30 cellular contexts compared by ENCODE assay signal in genomic region chr20:12315652-12316051, GRCh38.
"Had no signal": no experiment of that assay in that cellular context is flagged by ENCODE, and none has a peak within 500 bp of the region (broad histone marks: within the 10 kb centered on the region; RNA-seq: fewer than 3 reads in every experiment).

No MANE protein-coding gene starts in this region.

- H3K4me3 ChIP-seq: adrenal gland, body of pancreas, esophagus muscularis mucosa, gastrocnemius medialis, heart left ventricle had no signal

- H3K27ac ChIP-seq: adrenal gland, body of pancreas, esophagus muscularis mucosa, foreskin keratinocyte, gastrocnemius medialis, heart left ventricle had no signal

- FAIRE-seq: colon had no signal

- H3K27me3 ChIP-seq: adrenal gland, body of pancreas, esophagus muscularis mucosa, foreskin keratinocyte, gastrocnemius medialis, heart left ventricle had no signal

- ATAC-seq: activated CD4-positive, alpha-beta T cell treated with anti-CD3 and anti-CD28 coated beads for 36 hours; activated CD8-positive, alpha-beta memory T cell treated with anti-CD3 and anti-CD28 coated beads, Interleukin-2, amount 10 ng/mL, durations not matched to agents 7 days and 5 days; activated CD8-positive, alpha-beta T cell treated with anti-CD3 and anti-CD28 coated beads, Interleukin-2, amount 10 ng/mL, durations not matched to agents 7 days and 5 days; activated naive CD8-positive, alpha-beta T cell treated with anti-CD3 and anti-CD28 coated beads, Interleukin-2, amount 50 U/mL, for 24 hours; body of pancreas; effector memory CD8-positive, alpha-beta T cell; foreskin keratinocyte; gastrocnemius medialis; heart left ventricle had no signal

- H3K36me3 ChIP-seq: adrenal gland, esophagus muscularis mucosa, gastrocnemius medialis, heart left ventricle had no signal

- H3K9me3 ChIP-seq: adrenal gland, body of pancreas, esophagus muscularis mucosa, gastrocnemius medialis, heart left ventricle had no signal

- DNase-seq: activated CD4-positive, alpha-beta memory T cell treated with anti-CD3 and anti-CD28 coated beads for 36 hours; activated CD4-positive, alpha-beta T cell treated with anti-CD3 and anti-CD28 coated beads for 36 hours; activated CD4-positive, alpha-beta T cell treated with anti-CD3 and anti-CD28 coated beads, Interleukin-2, amount 10 ng/mL, durations not matched to agents 24 days and 14 days; activated CD4-positive, CD25-positive, alpha-beta regulatory T cell; activated CD4-positive, CD25-positive, alpha-beta regulatory T cell treated with anti-CD3 and anti-CD28 coated beads, Interleukin-2, amount 50 U/mL, for 72 hours; activated CD8-positive, alpha-beta memory T cell treated with anti-CD3 and anti-CD28 coated beads, Interleukin-2, amount 10 ng/mL, durations not matched to agents 7 days and 5 days; activated CD8-positive, alpha-beta memory T cell treated with anti-CD3 and anti-CD28 coated beads, Interleukin-2, amount 50 U/mL, for 4 hours; activated CD8-positive, alpha-beta T cell treated with anti-CD3 and anti-CD28 coated beads, Interleukin-2, amount 10 ng/mL, durations not matched to agents 7 days and 5 days; activated effector memory CD4-positive, alpha-beta T cell treated with anti-CD3 and anti-CD28 coated beads, Interleukin-2, amount 50 U/mL, for 16 hours; activated naive CD4-positive, alpha-beta T cell treated with anti-CD3 and anti-CD28 coated beads for 36 hours; activated naive CD8-positive, alpha-beta T cell treated with anti-CD3 and anti-CD28 coated beads for 36 hours; activated naive CD8-positive, alpha-beta T cell treated with anti-CD3 and anti-CD28 coated beads, Interleukin-2, amount 50 U/mL, for 24 hours; activated T-cell treated with anti-CD3 and anti-CD28 coated beads, Interleukin-2, amount 50 U/mL, for 1 hour; activated T-cell treated with anti-CD3 and anti-CD28 coated beads, Interleukin-2, amount 50 U/mL, for 48 hours; adrenal gland; amygdala; aorta; body of pancreas; cortex of kidney; dermis blood vessel endothelial cell; effector CD4-positive, alpha-beta T cell; effector memory CD8-positive, alpha-beta T cell; erythroblast; foreskin keratinocyte; gastrocnemius medialis; glutamatergic neuron; heart left ventricle; T-helper 2 cell had no signal

- H3K4me1 ChIP-seq: adrenal gland, esophagus muscularis mucosa, foreskin keratinocyte, gastrocnemius medialis, heart left ventricle had no signal
